ENCODE assay signal across 1 cellular context in genomic region chr9:20611751-20612287, GRCh38.
TF ChIP-seq lines count a peak whose summit lies in the region.

No MANE protein-coding gene starts in this region.

TF ChIP-seq in HepG2, 621 proteins besides CTCF, POLR2A, EP300 and RAD21 (continued from another document and continues in another):
- TF ChIP-seq BCLAF1 (IDR thresholded peaks at IDR 0.05) (no peak), ATF3 (CRISPR knock-in tag; IDR thresholded peaks at IDR 0.05) (0 out of 2 replicates have a peak, but pooled peaks have one; percentile 46), SNAPC4 (CRISPR knock-in tag; IDR thresholded peaks at IDR 0.05) (no peak), CENPT (CRISPR knock-in tag; IDR thresholded peaks at IDR 0.05; ENCODE audit: low read depth) (no peak), ZNF530 (CRISPR knock-in tag; IDR thresholded peaks at IDR 0.05; ENCODE audit: low read depth) (no peak), BCL6 (CRISPR knock-in tag; IDR thresholded peaks at IDR 0.05) (peak; percentile 27; the same call in 1 of the 2 replicates), CEBPB (IDR thresholded peaks at IDR 0.05; ENCODE audit: borderline replicate concordance, low read depth, low read length) (peak; percentile 86), HMGXB4 (CRISPR knock-in tag; IDR thresholded peaks at IDR 0.05; ENCODE audit: borderline replicate concordance in 1 of 2, low read depth in 1 of 2) (no peak), RELA (CRISPR knock-in tag; IDR thresholded peaks at IDR 0.05) (no peak), HMG20A (CRISPR knock-in tag; IDR thresholded peaks at IDR 0.05; ENCODE audit: borderline replicate concordance) (peak; percentile 57; the same call in 1 of the 2 replicates), ZNF468 (CRISPR knock-in tag; IDR thresholded peaks at IDR 0.05) (no peak), NFYC (CRISPR knock-in tag; IDR thresholded peaks at IDR 0.05) (no peak), GZF1 (CRISPR knock-in tag; IDR thresholded peaks at IDR 0.05) (no peak), ZNF460 (CRISPR knock-in tag; IDR thresholded peaks at IDR 0.05; ENCODE audit: borderline replicate concordance) (no peak), KDM5A (IDR thresholded peaks at IDR 0.05; ENCODE audit: borderline replicate concordance, low read length) (no peak), ZNF607 (CRISPR knock-in tag; IDR thresholded peaks at IDR 0.05; ENCODE audit: borderline replicate concordance) (no peak), ZNF609 (CRISPR knock-in tag; IDR thresholded peaks at IDR 0.05; ENCODE audit: borderline replicate concordance) (no peak), PAWR (CRISPR knock-in tag; IDR thresholded peaks at IDR 0.05; ENCODE audit: borderline replicate concordance) (no peak), FOXA3 (CRISPR knock-in tag; IDR thresholded peaks at IDR 0.05) (peak; percentile 89), ZNF660 (CRISPR knock-in tag; IDR thresholded peaks at IDR 0.05; ENCODE audit: borderline replicate concordance, low read depth) (no peak), KLF16 (CRISPR knock-in tag; IDR thresholded peaks at IDR 0.05) (no peak), ATF1 (CRISPR knock-in tag; IDR thresholded peaks at IDR 0.05) (no peak), HNRNPUL1 (IDR thresholded peaks at IDR 0.05; ENCODE audit: low read depth, low read length) (no peak), ZIK1 (CRISPR knock-in tag; IDR thresholded peaks at IDR 0.05; ENCODE audit: borderline replicate concordance, low read depth) (no peak), ATAD3A (CRISPR knock-in tag; IDR thresholded peaks at IDR 0.05) (no peak), ZNF136 (CRISPR knock-in tag; IDR thresholded peaks at IDR 0.05; ENCODE audit: low read depth) (no peak), ARID4A (CRISPR knock-in tag; IDR thresholded peaks at IDR 0.05; ENCODE audit: borderline replicate concordance) (no peak), MAF1 (CRISPR knock-in tag; IDR thresholded peaks at IDR 0.05; ENCODE audit: borderline replicate concordance) (no peak), PBX2 (CRISPR knock-in tag; IDR thresholded peaks at IDR 0.05) (no peak), TARDBP (CRISPR knock-in tag; IDR thresholded peaks at IDR 0.05) (no peak), ZNF432 (CRISPR knock-in tag; IDR thresholded peaks at IDR 0.05; ENCODE audit: borderline replicate concordance) (no peak), MZF1 (CRISPR knock-in tag; IDR thresholded peaks at IDR 0.05; ENCODE audit: borderline replicate concordance) (no peak), SETDB1 (CRISPR knock-in tag; IDR thresholded peaks at IDR 0.05; ENCODE audit: borderline replicate concordance) (no peak), BORCS8-MEF2B (CRISPR knock-in tag; IDR thresholded peaks at IDR 0.05) (no peak), ZNF703 (CRISPR knock-in tag; IDR thresholded peaks at IDR 0.05; ENCODE audit: borderline replicate concordance) (no peak), CCAR2 (optimal IDR thresholded peaks at IDR 0.05; ENCODE audit: low read depth, low read length) (no peak), RNF2 (conservative IDR thresholded peaks at IDR 0.05; ENCODE audit: low read depth) (no peak), SNAPC5 (CRISPR knock-in tag; IDR thresholded peaks at IDR 0.05; ENCODE audit: borderline replicate concordance) (no peak), ZNF552 (CRISPR knock-in tag; IDR thresholded peaks at IDR 0.05; ENCODE audit: borderline replicate concordance) (no peak), ZNF761 (CRISPR knock-in tag; conservative IDR thresholded peaks at IDR 0.05) (no peak)
